ENCODE assay signal across 12 cellular contexts in the genomic region with DNA sequence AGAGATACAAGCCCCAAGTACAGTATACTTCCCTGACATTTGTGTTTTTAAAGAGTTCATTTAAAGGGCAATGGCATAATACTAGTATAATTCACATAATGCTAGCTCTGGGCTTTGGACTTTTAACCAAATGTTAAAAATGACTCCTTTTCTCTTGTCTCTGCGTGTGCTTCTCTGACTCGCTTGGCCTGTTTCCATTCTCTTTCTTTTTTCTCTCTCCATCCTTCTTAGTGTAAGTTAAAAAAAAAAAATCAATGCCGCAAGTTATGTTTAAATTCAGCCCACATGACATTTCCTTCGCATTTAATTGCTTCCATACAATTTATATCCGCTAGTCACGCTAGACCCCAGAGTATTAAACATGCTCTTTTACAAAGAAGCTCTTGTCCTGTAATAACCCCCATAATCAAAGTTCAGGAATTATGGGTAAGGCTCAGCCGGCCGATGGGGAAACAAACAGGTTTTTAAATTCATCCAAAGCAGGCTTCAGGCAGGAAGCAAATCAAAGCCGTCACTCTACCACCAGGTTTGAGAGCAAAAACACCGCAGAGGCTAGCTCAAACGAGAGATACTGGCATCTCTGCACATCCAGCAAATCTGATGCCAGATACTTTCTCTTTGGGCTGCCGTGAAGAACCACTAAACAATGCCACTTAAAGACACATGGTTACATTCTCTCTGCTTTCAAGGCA. TPM values are rescaled to one million over a fixed set of nuclear protein-coding genes. Genes with fewer than 3 reads are reported as not detected.
A peak's percentile ranks its signal among the peaks of the same experiment; 100 is the strongest.
DNase-seq lines count a peak whose midpoint lies in the region; ATAC-seq and TF ChIP-seq lines count a peak whose summit lies in the region.
"Had no signal": no experiment of that assay in that cellular context is flagged by ENCODE, and none has a peak within 500 bp of the region (broad histone marks: within the 10 kb centered on the region; RNA-seq: fewer than 3 reads in every experiment).

No MANE protein-coding gene starts in this region.

- H3F3A ChIP-seq in PC-9 (ENCODE audit: insufficient read depth, low read depth): peaks cover 10% of the 10 kb centered on the region; the same call in 1 of the 2 replicates

- H3K4me3 Mint-ChIP-seq in immature natural killer cell: no peak overlapping the region

- peak overlapping the region; percentile 40 to 41 for H3K4me3 ChIP-seq in muscle layer of duodenum (ENCODE audit: low read depth in 1 of 2, low read length in 2 of 2)
- no peak overlapping the region for H3K4me3 ChIP-seq in PC-9

- CTCF ChIA-PET in PC-9 (lab: Charles Lee): interaction anchor here (0.7 kb wide), 1 partner anchor 115 kb away, joined by 3 read pairs; no protein-coding TSS in a partner anchor

- H3K4me2 ChIP-seq in PC-9: no peak overlapping the region

- peaks cover 2 to 8% (median 7%) of the 10 kb centered on the region in 3 donors for H3K27me3 Mint-ChIP-seq in immature natural killer cell (ENCODE audit: low read depth in 3 of 3)

- no TSS peak for BruUV-seq in PC-9 (replicated peaks; lab: Mats Ljungman, UMichigan)

- H3K4me1 Mint-ChIP-seq in immature natural killer cell: no peaks in the 10 kb centered on the region

- H3K27me3 ChIP-seq in muscle layer of duodenum (ENCODE audit: low read depth, low read length) (no peaks in the 10 kb centered on the region), PC-9 (ENCODE audit: insufficient read depth, low read depth) (no peaks in the 10 kb centered on the region)

- H3K4me1 ChIP-seq in muscle layer of duodenum (ENCODE audit: control insufficient read depth in 1 of 2, insufficient read depth in 2 of 2, low read length in 2 of 2) (peaks cover 8 to 59% of the 10 kb centered on the region in 2 donors), PC-9 (replicated peaks; ENCODE audit: insufficient read depth) (0 out of 2 replicates have a peak, but pooled peaks cover 6% of the 10 kb centered on the region)

- TF ChIP-seq CTCF in PC-9 (conservative IDR thresholded peaks at IDR 0.05): no peak

- H4K20me1 ChIP-seq in PC-9 (ENCODE audit: insufficient read depth): peaks cover 24% of the 10 kb centered on the region

- ATAC-seq in Right ventricle myocardium inferior: peak; percentile 24
- ATAC-seq in esophagus mucosa: peak; percentile 73

- H3K79me2 ChIP-seq in PC-9 (ENCODE audit: low read depth): peaks cover 99% of the 10 kb centered on the region

- no peak overlapping the region for H3K27ac Mint-ChIP-seq in immature natural killer cell

- H2AFZ ChIP-seq in PC-9: no peak overlapping the region

- H3K9me3 ChIP-seq in muscle layer of duodenum (ENCODE audit: control insufficient read depth in 1 of 2, low read length in 2 of 2) (no peaks in the 10 kb centered on the region), PC-9 (ENCODE audit: insufficient read depth, low read depth) (no peaks in the 10 kb centered on the region)

- intact Hi-C loops in Right ventricle myocardium inferior (cut with DNase I): loop anchor here (5.0 kb wide), 1 partner anchor 51 kb away; no protein-coding TSS in a partner anchor
- intact Hi-C loops in cardiac septum (cut with DNase I): no loop called here
- intact Hi-C loops in PC-9 (cut with micrococcal nuclease; ENCODE audit: unreplicated experiment): no loop called here

- no peaks in the 10 kb centered on the region for H3K9me2 ChIP-seq in PC-9 (ENCODE audit: insufficient read depth)

- DNase-seq in Right ventricle myocardium inferior (ENCODE audit: missing footprints) (no peak), cardiac septum (ENCODE audit: low spot score) (no peak), immature natural killer cell (no peak), PC-9 (no peak), iPS-NIHi7 (ENCODE audit: extremely low spot score) (no peak)
- DNase-seq in activated T-cell treated with anti-CD3 and anti-CD28 coated beads, Interleukin-2, amount 50 U/mL, for 1 hour: no peak
- DNase-seq: cortex of kidney, KBM-7, T-helper 9 cell had no signal

- no peaks in the 10 kb centered on the region for H3K36me3 Mint-ChIP-seq in immature natural killer cell

- H3K36me3 ChIP-seq in muscle layer of duodenum (ENCODE audit: control insufficient read depth in 1 of 2, insufficient read depth in 2 of 2, low read length in 2 of 2) (no peaks in the 10 kb centered on the region), PC-9 (ENCODE audit: low read depth) (0 out of 2 replicates have a peak, but pooled peaks cover 11% of the 10 kb centered on the region)

- POLR2A ChIA-PET in PC-9 (lab: Charles Lee; ENCODE audit: unreplicated experiment): interaction anchor here (0.6 kb wide), 2 partner anchors 20 to 62 kb away, joined by 4 to 7 read pairs; no protein-coding TSS in a partner anchor

- H3K9me3 Mint-ChIP-seq in immature natural killer cell: peaks cover 0 to 1% (median 0%) of the 10 kb centered on the region in 6 donors

- peak overlapping the region; percentile 70 for H3K27ac ChIP-seq in muscle layer of duodenum (ENCODE audit: low read length)
- H3K27ac ChIP-seq in PC-9: no peak overlapping the region
- H3K27ac ChIP-seq: C4-2B had no signal

RNA-seq across cellular contexts. Expression of gene WWTR1, which starts 19.3 kb away (rescaled TPM):
- total RNA-seq in Right ventricle myocardium inferior (42.6 TPM), cardiac septum (82.7 TPM), esophagus mucosa (30.7 TPM), PC-9 (2021) (73.5 and 85.3 TPM in 2 replicates)
- not detected for polyA plus RNA-seq in immature natural killer cell
